In genomic region chr7:151088856-151089699, GRCh38 we compare ENCODE assay signal across 8 cellular contexts. TPM values are rescaled to one million over a fixed set of nuclear protein-coding genes. Genes with fewer than 3 reads are reported as not detected.
DNase-seq lines count a peak whose midpoint lies in the region; ATAC-seq, FAIRE-seq and TF ChIP-seq lines count a peak whose summit lies in the region.

No MANE protein-coding gene starts in this region.

- POLR2A ChIA-PET in A549 (lab: Yijun Ruan, JAX): no interaction called here
- POLR2A ChIA-PET in HEK293T (lab: Yijun Ruan, JAX): interaction anchor here (0.7 to 1.5 kb wide), 5 partner anchors 8 to 69 kb away, joined by 3 to 4 read pairs (median 3); partner anchors contain the start of genes FASTK and SLC4A2

- H3K9me3 ChIP-seq in A549 (no peaks in the 10 kb centered on the region), psoas muscle (no peaks in the 10 kb centered on the region)

- H3K27me3 ChIP-seq in psoas muscle (ENCODE audit: insufficient read depth in 3 of 3, low read length in 2 of 3): no peaks in the 10 kb centered on the region

- no peak for FAIRE-seq in A549 (lab: Jason Lieb, UNC)

- H3K36me3 ChIP-seq in psoas muscle (ENCODE audit: insufficient read depth in 1 of 2, low read depth in 1 of 2): peaks cover 0 to 8% of the 10 kb centered on the region in 2 donors

- no peak for TF ChIP-seq EP300 in A549 (IDR thresholded peaks at IDR 0.05)

- H3K4me3 ChIP-seq in A549: no peak overlapping the region
- H3K4me3 ChIP-seq in psoas muscle: peak overlapping the region; percentile 86

- no peak for DNase-seq in A549 (ENCODE audit: low read depth in 1 of 2, low spot score in 1 of 2)
- DNase-seq in HEK293T (ENCODE audit: extremely low spot score): no peak
- peak; percentile 50 for DNase-seq in hepatic stellate cell (ENCODE audit: low spot score)
- DNase-seq in psoas muscle: peak; percentile 72 to 83
- no peak for DNase-seq in NCI-H510A treated with DMSO at 0.1 percent for 48 hours (lab: John Stamatoyannopoulos, UW)
- DNase-seq in activated effector memory CD4-positive, alpha-beta T cell treated with anti-CD3 and anti-CD28 coated beads, Interleukin-2, amount 50 U/mL, for 16 hours: no peak

- WGBS in A549 (ENCODE audit: missing lambda C conversion rate): 93% methylated on average over 29 of the region's 30 CpGs
- 54 to 58% (median 54%) methylated on average over 30 of the region's 30 CpGs for WGBS in psoas muscle, 3 donors

- peak overlapping the region; percentile 97 for H3K4me2 ChIP-seq in A549

- H3K4me1 ChIP-seq in A549: peaks cover 29% of the 10 kb centered on the region
- H3K4me1 ChIP-seq in psoas muscle: peaks cover 24% of the 10 kb centered on the region

- CTCF ChIA-PET in A549 (lab: Yijun Ruan, JAX): interaction anchor here (0.5 to 27.1 kb wide), 8 partner anchors 12 to 222 kb away, joined by 3 to 412 read pairs (median 4); no protein-coding TSS in a partner anchor
- CTCF ChIA-PET in HEK293T (lab: Yijun Ruan, JAX): interaction anchor here (1.2 to 1.6 kb wide), 3 partner anchors 12 to 70 kb away, joined by 4 to 5 read pairs (median 4); no protein-coding TSS in a partner anchor

- H3K27ac ChIP-seq in A549: peak overlapping the region in 1 of 2 experiments; percentile 98; a peak in 3 of 6 replicates
- H3K27ac ChIP-seq in angular gyrus (ENCODE audit: low read depth, low read length): peak overlapping the region; percentile 72
- peak overlapping the region; percentile 84 for H3K27ac ChIP-seq in psoas muscle

- no peak for TF ChIP-seq RAD21 in A549 (conservative IDR thresholded peaks at IDR 0.05 in 1 of 2, IDR thresholded peaks at IDR 0.05 in 1 of 2)

- TF ChIP-seq CTCF in A549 (IDR thresholded peaks at IDR 0.05) (no peak), psoas muscle (IDR thresholded peaks at IDR 0.05) (no peak)

- intact Hi-C loops in psoas muscle (cut with DNase I): loop anchor here in 1 of 2 donors (2.0 kb wide), 1 partner anchor 22 kb away; no protein-coding TSS in a partner anchor

- ATAC-seq in A549: no peak
- ATAC-seq in psoas muscle: no peak
- ATAC-seq in GM18909 (IDR thresholded peaks at IDR 0.05; ENCODE audit: poor library complexity, unreplicated experiment): no peak

- no peak for TF ChIP-seq POLR2A in A549 (IDR thresholded peaks at IDR 0.05; ENCODE audit: low read length)

TF ChIP-seq in A549, 52 proteins besides CTCF, POLR2A, EP300 and RAD21:
- TF ChIP-seq, protein P1, sequence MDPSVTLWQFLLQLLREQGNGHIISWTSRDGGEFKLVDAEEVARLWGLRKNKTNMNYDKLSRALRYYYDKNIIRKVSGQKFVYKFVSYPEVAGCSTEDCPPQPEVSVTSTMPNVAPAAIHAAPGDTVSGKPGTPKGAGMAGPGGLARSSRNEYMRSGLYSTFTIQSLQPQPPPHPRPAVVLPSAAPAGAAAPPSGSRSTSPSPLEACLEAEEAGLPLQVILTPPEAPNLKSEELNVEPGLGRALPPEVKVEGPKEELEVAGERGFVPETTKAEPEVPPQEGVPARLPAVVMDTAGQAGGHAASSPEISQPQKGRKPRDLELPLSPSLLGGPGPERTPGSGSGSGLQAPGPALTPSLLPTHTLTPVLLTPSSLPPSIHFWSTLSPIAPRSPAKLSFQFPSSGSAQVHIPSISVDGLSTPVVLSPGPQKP (IDR thresholded peaks at IDR 0.05; ENCODE audit: low read depth, low read length): no peak
- TF ChIP-seq HOXA7 (CRISPR knock-in tag; IDR thresholded peaks at IDR 0.05): no peak
- TF ChIP-seq, protein P2, sequence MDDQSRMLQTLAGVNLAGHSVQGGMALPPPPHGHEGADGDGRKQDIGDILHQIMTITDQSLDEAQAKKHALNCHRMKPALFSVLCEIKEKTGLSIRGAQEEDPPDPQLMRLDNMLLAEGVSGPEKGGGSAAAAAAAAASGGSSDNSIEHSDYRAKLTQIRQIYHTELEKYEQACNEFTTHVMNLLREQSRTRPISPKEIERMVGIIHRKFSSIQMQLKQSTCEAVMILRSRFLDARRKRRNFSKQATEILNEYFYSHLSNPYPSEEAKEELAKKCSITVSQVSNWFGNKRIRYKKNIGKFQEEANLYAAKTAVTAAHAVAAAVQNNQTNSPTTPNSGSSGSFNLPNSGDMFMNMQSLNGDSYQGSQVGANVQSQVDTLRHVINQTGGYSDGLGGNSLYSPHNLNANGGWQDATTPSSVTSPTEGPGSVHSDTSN (IDR thresholded peaks at IDR 0.05): no peak

TF ChIP-seq in HEK293T, 16 proteins besides CTCF, POLR2A, EP300 and RAD21:
- TF ChIP-seq LEF1 (IDR thresholded peaks at IDR 0.05; ENCODE audit: borderline replicate concordance) (no peak), FOXA1 (IDR thresholded peaks at IDR 0.05) (no peak), FOXK2 (IDR thresholded peaks at IDR 0.05) (no peak), CTBP1 (IDR thresholded peaks at IDR 0.05; ENCODE audit: borderline replicate concordance) (no peak), HDGF (IDR thresholded peaks at IDR 0.05; ENCODE audit: borderline replicate concordance) (0 out of 2 replicates have a peak, but pooled peaks have one; percentile 45), ARNT (IDR thresholded peaks at IDR 0.05) (no peak), L3MBTL2 (conservative IDR thresholded peaks at IDR 0.05) (no peak)
TF ChIP-seq in HEK293T: peak in this region for 1.

RNA-seq across cellular contexts. Expression of gene AGAP3, which starts 2.8 kb away (rescaled TPM):
- polyA plus RNA-seq in A549 (2011; rRNA removed) (33.8 and 34.1 TPM in 2 replicates), A549 (2017; fragmentation: RNase III; extraction: RNeasy Plus Mini Kit Qiagen cat#74134 plus additional on column Dnase treatment) (42.6 to 45.9 TPM (median 43.1 TPM) in 3 replicates), psoas muscle (10 to 100 TPM; 38.4 to 75.3 (median 44.7) TPM)
- polyA plus RNA-seq in A549 (2012; cell fraction: cytosol; rRNA removed): 90.2 and 106 TPM in 2 replicates
- polyA plus RNA-seq in A549 (2012; cell fraction: nucleus; rRNA removed): 233 and 266 TPM in 2 replicates
- polyA minus RNA-seq in A549 (2011; rRNA and poly(A)+ RNA removed): 30.9 and 37.2 TPM in 2 replicates
- 10 to 100 TPM; 39.3 to 52.2 (median 51.4) TPM for total RNA-seq in psoas muscle

RNA-seq across cellular contexts. Expression of gene TMUB1, which starts 5.8 kb away (rescaled TPM):
- polyA plus RNA-seq in A549 (2011; rRNA removed) (12.4 and 14.0 TPM in 2 replicates), A549 (2017; fragmentation: RNase III; extraction: RNeasy Plus Mini Kit Qiagen cat#74134 plus additional on column Dnase treatment) (31.5 to 37.7 TPM (median 37.3 TPM) in 3 replicates), psoas muscle (100 to 1,000 TPM in 1 of 3 donors, 10 to 100 TPM in 2; 76.9 to 121 (median 85.3) TPM)
- polyA plus RNA-seq in A549 (2012; cell fraction: cytosol; rRNA removed): 45.5 and 65.8 TPM in 2 replicates
- polyA plus RNA-seq in A549 (2012; cell fraction: nucleus; rRNA removed): 65.1 and 82.1 TPM in 2 replicates
- polyA minus RNA-seq in A549 (2011; rRNA and poly(A)+ RNA removed): 4.1 and 6.0 TPM in 2 replicates
- total RNA-seq in psoas muscle: 10 to 100 TPM; 41.7 to 55.5 (median 44.4) TPM

RNA-seq across cellular contexts. Expression of gene FASTK, which starts 8.5 kb away (rescaled TPM):
- polyA plus RNA-seq in A549 (2011; rRNA removed): 38.5 and 51.7 TPM in 2 replicates
- 105 and 138 TPM in 2 replicates for polyA plus RNA-seq in A549 (2012; cell fraction: cytosol; rRNA removed)
- 515 and 603 TPM in 2 replicates for polyA plus RNA-seq in A549 (2012; cell fraction: nucleus; rRNA removed)
- polyA plus RNA-seq in A549 (2017; fragmentation: RNase III; extraction: RNeasy Plus Mini Kit Qiagen cat#74134 plus additional on column Dnase treatment): 66.0 to 78.6 TPM (median 72.4 TPM) in 3 replicates
- 49.4 and 58.9 TPM in 2 replicates for polyA minus RNA-seq in A549 (2011; rRNA and poly(A)+ RNA removed)
- 100 to 1,000 TPM in 3 of 4 donors, 10 to 100 TPM in 1; 87.1 to 126 (median 111) TPM for total RNA-seq in psoas muscle
- 100 to 1,000 TPM; 132 to 194 (median 151) TPM for polyA plus RNA-seq in psoas muscle

RNA-seq across cellular contexts. Expression of gene SLC4A2, which starts 29.7 kb away (rescaled TPM):
- polyA plus RNA-seq in A549 (2011; rRNA removed): 99.6 and 112 TPM in 2 replicates
- 227 and 233 TPM in 2 replicates for polyA plus RNA-seq in A549 (2012; cell fraction: cytosol; rRNA removed)
- 658 and 805 TPM in 2 replicates for polyA plus RNA-seq in A549 (2012; cell fraction: nucleus; rRNA removed)
- 253 to 280 TPM (median 275 TPM) in 3 replicates for polyA plus RNA-seq in A549 (2017; fragmentation: RNase III; extraction: RNeasy Plus Mini Kit Qiagen cat#74134 plus additional on column Dnase treatment)
- 118 and 170 TPM in 2 replicates for polyA minus RNA-seq in A549 (2011; rRNA and poly(A)+ RNA removed)
- 10 to 100 TPM; 26.5 to 36.0 (median 31.3) TPM for total RNA-seq in psoas muscle
- polyA plus RNA-seq in psoas muscle: 10 to 100 TPM; 26.9 to 39.8 (median 33.5) TPM

RNA-seq across cellular contexts. Expression of gene CDK5, which starts 31.4 kb away (rescaled TPM):
- 29.6 and 30.0 TPM in 2 replicates for polyA plus RNA-seq in A549 (2011; rRNA removed)
- 45.6 and 54.0 TPM in 2 replicates for polyA plus RNA-seq in A549 (2012; cell fraction: cytosol; rRNA removed)
- 38.0 and 53.8 TPM in 2 replicates for polyA plus RNA-seq in A549 (2012; cell fraction: nucleus; rRNA removed)
- 41.2 to 51.0 TPM (median 50.3 TPM) in 3 replicates for polyA plus RNA-seq in A549 (2017; fragmentation: RNase III; extraction: RNeasy Plus Mini Kit Qiagen cat#74134 plus additional on column Dnase treatment)
- 31.2 and 48.9 TPM in 2 replicates for polyA minus RNA-seq in A549 (2011; rRNA and poly(A)+ RNA removed)
- 1 to 10 TPM; 3.8 to 6.4 (median 5.4) TPM for total RNA-seq in psoas muscle
- polyA plus RNA-seq in psoas muscle: 10 to 100 TPM in 1 of 3 donors, 1 to 10 TPM in 2; 5.7 to 15.2 (median 6.2) TPM

Comparison
In these comparisons a context has a peak if more than half of its experiments do, and no peak if none do; other contexts are left out.
1. DNase-seq: peak in hepatic stellate cell (single experiment) and psoas muscle (2 of 2); none in A549 (0 of 2), HEK293T (single experiment), NCI-H510A treated with DMSO at 0.1 percent for 48 hours (single experiment) and activated effector memory CD4-positive, alpha-beta T cell treated with anti-CD3 and anti-CD28 coated beads, Interleukin-2, amount 50 U/mL, for 16 hours (single experiment).